ENCODE assay signal across 16 cellular contexts in the genomic region with DNA sequence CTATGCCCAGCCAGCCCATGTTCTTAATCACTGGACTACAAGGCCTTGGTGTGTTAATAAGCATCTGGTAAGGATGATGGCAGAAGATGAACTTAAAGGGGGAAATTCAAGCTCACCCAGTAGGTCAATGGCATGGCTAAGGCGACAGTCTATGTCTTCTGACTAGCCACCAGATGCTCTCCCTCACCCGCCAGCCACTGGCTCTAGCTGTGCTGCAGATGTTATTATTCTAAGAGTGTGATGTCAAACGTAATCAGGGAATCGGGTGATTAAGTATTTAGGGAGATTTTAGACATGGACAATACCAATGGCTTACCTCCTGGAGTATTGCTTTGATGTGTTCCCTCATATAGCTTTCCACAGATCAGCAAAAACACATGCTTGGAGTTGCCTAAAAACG. TPM values are rescaled to one million over a fixed set of nuclear protein-coding genes. Genes with fewer than 3 reads are reported as not detected.
DNase-seq lines count a peak whose midpoint lies in the region; ATAC-seq and TF ChIP-seq lines count a peak whose summit lies in the region.
"Had no signal": no experiment of that assay in that cellular context is flagged by ENCODE, and none has a peak within 500 bp of the region (broad histone marks: within the 10 kb centered on the region; RNA-seq: fewer than 3 reads in every experiment).

No MANE protein-coding gene starts in this region.

- H3K27ac ChIP-seq in caudate nucleus (ENCODE audit: low read depth, low read length): peak overlapping the region; percentile 73
- H3K27ac ChIP-seq in Karpas-422 (ENCODE audit: low read length): no peak overlapping the region

- no peaks in the 10 kb centered on the region for H3K9me2 ChIP-seq in Karpas-422 (replicated peaks; ENCODE audit: insufficient read depth, low read length)

- no peaks in the 10 kb centered on the region for H3K4me1 Mint-ChIP-seq in activated naive CD8-positive, alpha-beta T cell treated with anti-CD3 and anti-CD28 coated beads, Interleukin-2, amount 50 U/mL, for 24 hours
- H3K4me1 Mint-ChIP-seq: CD4-positive, alpha-beta memory T cell had no signal

- no peak overlapping the region for H3K4me2 ChIP-seq in Karpas-422 (ENCODE audit: low read depth, low read length, poor library complexity, severe bottlenecking)
- H3K4me2 ChIP-seq: GM23338 had no signal

- no peaks in the 10 kb centered on the region for H3K4me1 ChIP-seq in Karpas-422 (ENCODE audit: low read length)

- CTCF ChIA-PET in GM10248 (lab: Yijun Ruan, JAX): interaction anchor here (1.3 kb wide), 1 partner anchor 11 kb away, joined by 3 read pairs; no protein-coding TSS in a partner anchor

- no peak overlapping the region for H3K9ac ChIP-seq in Karpas-422 (ENCODE audit: low read length)

- POLR2A ChIA-PET in GM10248 (lab: Yijun Ruan, JAX): no interaction called here

- H2AFZ ChIP-seq in Karpas-422 (ENCODE audit: low read length): no peak overlapping the region
- H2AFZ ChIP-seq: GM23338 had no signal

- no peak overlapping the region for H3K27ac Mint-ChIP-seq in activated naive CD8-positive, alpha-beta T cell treated with anti-CD3 and anti-CD28 coated beads, Interleukin-2, amount 50 U/mL, for 24 hours
- H3K27ac Mint-ChIP-seq: CD4-positive, alpha-beta memory T cell; GM23338; H9 had no signal

- DNase-seq in DMS 273 (lab: John Stamatoyannopoulos, UW; ENCODE audit: unreplicated experiment): peak; percentile 66
- DNase-seq in NCI-H82 (lab: John Stamatoyannopoulos, UW): peak; percentile 87
- DNase-seq in caudate nucleus (lab: John Stamatoyannopoulos, UW): no peak
- no peak for DNase-seq in GM10248 (ENCODE audit: extremely low spot score)
- no peak for DNase-seq in Karpas-422
- DNase-seq in activated naive CD8-positive, alpha-beta T cell treated with anti-CD3 and anti-CD28 coated beads, Interleukin-2, amount 50 U/mL, for 24 hours: no peak
- DNase-seq: C1 segment of cervical spinal cord; Calu3; CD4-positive, alpha-beta memory T cell; COR-L47; DMS79; EL; GDM1; H9 had no signal

- no peaks in the 10 kb centered on the region for H3K9me3 ChIP-seq in Karpas-422 (ENCODE audit: low read length)

- no peak overlapping the region for H3K4me3 ChIP-seq in Karpas-422 (ENCODE audit: low read length)
- H3K4me3 ChIP-seq: GM23338 had no signal

- H3K36me3 ChIP-seq in Karpas-422 (ENCODE audit: insufficient read depth, low read length): no peaks in the 10 kb centered on the region

- H3K9me3 Mint-ChIP-seq in activated naive CD8-positive, alpha-beta T cell treated with anti-CD3 and anti-CD28 coated beads, Interleukin-2, amount 50 U/mL, for 24 hours: no peaks in the 10 kb centered on the region
- H3K9me3 Mint-ChIP-seq: CD4-positive, alpha-beta memory T cell; GM23338; H9 had no signal

- H3K27me3 Mint-ChIP-seq in activated naive CD8-positive, alpha-beta T cell treated with anti-CD3 and anti-CD28 coated beads, Interleukin-2, amount 50 U/mL, for 24 hours: peaks cover 5% of the 10 kb centered on the region

- H4K20me1 ChIP-seq in Karpas-422 (ENCODE audit: insufficient read depth, low read depth, low read length): no peaks in the 10 kb centered on the region

- ATAC-seq in activated naive CD8-positive, alpha-beta T cell treated with anti-CD3 and anti-CD28 coated beads, Interleukin-2, amount 50 U/mL, for 24 hours: no peak
- ATAC-seq: GM23338, HCT116 had no signal

- no peaks in the 10 kb centered on the region for H3K36me3 Mint-ChIP-seq in activated naive CD8-positive, alpha-beta T cell treated with anti-CD3 and anti-CD28 coated beads, Interleukin-2, amount 50 U/mL, for 24 hours (ENCODE audit: low read depth)
- H3K36me3 Mint-ChIP-seq: CD4-positive, alpha-beta memory T cell had no signal

- no peak for TF ChIP-seq CTCF in GM10248 (IDR thresholded peaks at IDR 0.05; ENCODE audit: control extremely low read depth, extremely low read depth, low read depth, missing control alignments)

- no peaks in the 10 kb centered on the region for H3K79me2 ChIP-seq in Karpas-422 (ENCODE audit: low read length)

- H3K27me3 ChIP-seq in Karpas-422 (ENCODE audit: low read length): no peaks in the 10 kb centered on the region; the same call in 1 of the 2 replicates

- no peak overlapping the region for H3K4me3 Mint-ChIP-seq in activated naive CD8-positive, alpha-beta T cell treated with anti-CD3 and anti-CD28 coated beads, Interleukin-2, amount 50 U/mL, for 24 hours
- H3K4me3 Mint-ChIP-seq: CD4-positive, alpha-beta memory T cell; GM23338; H9 had no signal

RNA-seq across cellular contexts. Expression of a gene that starts 39.2 kb away (rescaled TPM):
- total RNA-seq in Karpas-422 (2014; rRNA removed; shearing (Covaris generic); ENCODE audit: low replicate concordance): 107 and 124 TPM in 2 replicates

Comparison
In these comparisons a context has a peak if more than half of its experiments do, and no peak if none do; other contexts are left out.
1. DNase-seq: peak in DMS 273 (single experiment) and NCI-H82 (single experiment); none in caudate nucleus (0 of 61), GM10248 (single experiment), Karpas-422 (single experiment) and activated naive CD8-positive, alpha-beta T cell treated with anti-CD3 and anti-CD28 coated beads, Interleukin-2, amount 50 U/mL, for 24 hours (single experiment).